In the genomic region with DNA sequence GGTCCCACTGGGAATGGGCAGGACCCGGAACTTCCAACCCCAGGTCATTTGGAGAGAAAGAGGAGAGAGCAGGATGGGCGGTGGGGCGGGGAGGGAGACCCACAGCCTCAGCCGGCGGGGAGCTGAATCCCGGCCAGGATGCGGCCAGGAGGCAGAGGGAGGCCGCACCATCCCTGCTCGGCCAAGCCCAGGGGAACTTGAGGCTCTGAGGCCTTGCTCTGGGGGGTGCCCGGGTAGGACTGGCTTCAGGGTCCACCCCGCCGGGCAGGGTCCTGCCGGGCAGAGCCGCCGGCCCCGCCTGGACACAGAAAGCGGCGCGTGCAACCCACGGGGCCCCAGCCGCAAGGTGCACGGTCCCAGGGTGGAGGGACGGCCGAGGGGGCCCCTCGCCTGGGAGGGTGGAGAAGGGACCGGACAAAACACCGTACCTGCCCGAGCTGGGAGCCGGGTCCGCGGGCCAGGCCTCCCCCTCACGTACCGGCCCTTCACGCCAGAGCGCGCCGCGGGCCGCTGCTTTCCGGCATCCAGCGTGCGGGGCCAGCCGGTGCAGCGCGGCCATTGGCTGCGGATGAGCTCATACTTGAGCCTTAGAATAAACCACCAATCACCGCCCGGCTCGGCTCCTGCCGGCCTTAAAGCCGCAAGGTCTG, we compare ENCODE assay signal across 8 cellular contexts. TPM values are rescaled to one million over a fixed set of nuclear protein-coding genes. Genes with fewer than 3 reads are reported as not detected.
DNase-seq lines count a peak whose midpoint lies in the region; ATAC-seq and TF ChIP-seq lines count a peak whose summit lies in the region.

Gene RPS6KL1 (minus strand): TSS at position 509 of the 650 bp plus-strand sequence. CDS start 1,719 bp downstream, outside the sequence.

- TF ChIP-seq CTCF in LNCaP clone FGC (IDR thresholded peaks at IDR 0.05; ENCODE audit: control insufficient read depth, extremely low read depth, insufficient read depth) = no peak
- TF ChIP-seq CTCF in foreskin keratinocyte (conservative IDR thresholded peaks at IDR 0.05) = no peak
- no peak for TF ChIP-seq CTCF in nephron progenitor cell (IDR thresholded peaks at IDR 0.05)

- H3K4me3 ChIP-seq in LNCaP clone FGC (ENCODE audit: low read depth, low read length) = peak within 1 kb of the TSS; percentile 93

- no peaks in the 10 kb centered on the region for H3K36me3 Mint-ChIP-seq in nephron progenitor cell (ENCODE audit: low read depth)

- H3K27me3 ChIP-seq in foreskin keratinocyte = no peaks in the 10 kb centered on the region

- peaks cover 57% of the 10 kb centered on the region for H3K27me3 Mint-ChIP-seq in nephron progenitor cell (ENCODE audit: low read depth, poor library complexity)
- no peaks in the 10 kb centered on the region for H3K27me3 Mint-ChIP-seq in stimulated activated naive CD8-positive, alpha-beta T cell treated with anti-CD3 and anti-CD28 coated beads, Interleukin-15, amount 100 ng/mL, for 72 hours

- no peak within 1 kb of the TSS for H3K27ac Mint-ChIP-seq in nephron progenitor cell
- peak within 1 kb of the TSS in 1 of 2 donors; percentile 82 for H3K27ac Mint-ChIP-seq in stimulated activated naive CD8-positive, alpha-beta T cell treated with anti-CD3 and anti-CD28 coated beads, Interleukin-15, amount 100 ng/mL, for 72 hours

- H3K4me1 ChIP-seq in foreskin keratinocyte = no peaks in the 10 kb centered on the region

- H3K4me1 Mint-ChIP-seq in nephron progenitor cell = peaks cover 9% of the 10 kb centered on the region
- H3K4me1 Mint-ChIP-seq in stimulated activated naive CD8-positive, alpha-beta T cell treated with anti-CD3 and anti-CD28 coated beads, Interleukin-15, amount 100 ng/mL, for 72 hours = peaks cover 11% of the 10 kb centered on the region

- H3K9me3 Mint-ChIP-seq in nephron progenitor cell = no peaks in the 10 kb centered on the region
- no peaks in the 10 kb centered on the region for H3K9me3 Mint-ChIP-seq in stimulated activated naive CD8-positive, alpha-beta T cell treated with anti-CD3 and anti-CD28 coated beads, Interleukin-15, amount 100 ng/mL, for 72 hours

- peak within 1 kb of the TSS; percentile 87 for H3K4me3 Mint-ChIP-seq in nephron progenitor cell
- H3K4me3 Mint-ChIP-seq in stimulated activated naive CD8-positive, alpha-beta T cell treated with anti-CD3 and anti-CD28 coated beads, Interleukin-15, amount 100 ng/mL, for 72 hours = peak within 1 kb of the TSS; percentile 72 to 80

- DNase-seq in D341Med (ENCODE audit: low spot score) (peak; percentile 99), LNCaP clone FGC (ENCODE audit: low read depth) (peak; percentile 52), RPMI8226 (peak; percentile 85), foreskin keratinocyte (peak in 1 of 2 donors; percentile 46), nephron progenitor cell (peak; percentile 88)
- peak; percentile 22 for DNase-seq in activated gamma-delta T cell treated with anti-CD3 and anti-CD28 coated beads, Interleukin-2, amount 50 U/mL, for 16 hours (ENCODE audit: low read depth)
- DNase-seq in stimulated activated naive CD8-positive, alpha-beta T cell treated with anti-CD3 and anti-CD28 coated beads, Interleukin-15, amount 100 ng/mL, for 72 hours = peak; percentile 68 to 77

- no peak within 1 kb of the TSS for H3K27ac ChIP-seq in foreskin keratinocyte

- ATAC-seq in GM21619 (IDR thresholded peaks at IDR 0.05; ENCODE audit: unreplicated experiment) (peak; percentile 95), foreskin keratinocyte (peak; percentile 95)
- peak; percentile 97 for ATAC-seq in stimulated activated naive CD8-positive, alpha-beta T cell treated with anti-CD3 and anti-CD28 coated beads, Interleukin-15, amount 100 ng/mL, for 72 hours

RNA-seq across cellular contexts. Expression of gene RPS6KL1, which starts in this region (rescaled TPM):
- total RNA-seq in foreskin keratinocyte = 2.8 and 3.1 TPM in 2 replicates
- 1.5 and 2.1 TPM in 2 replicates for polyA plus RNA-seq in foreskin keratinocyte
